Comparison of ENCODE assay signal across 8 cellular contexts in genomic region chr14:61178226-61179060, GRCh38.
DNase-seq lines count a peak whose midpoint lies in the region; ATAC-seq and TF ChIP-seq lines count a peak whose summit lies in the region.

No MANE protein-coding gene starts in this region.

- peaks cover 14% of the 10 kb centered on the region for H3K27me3 Mint-ChIP-seq in nephron (ENCODE audit: low read depth)

- no peaks in the 10 kb centered on the region for H3K36me3 Mint-ChIP-seq in nephron (ENCODE audit: low read depth)

- no peaks in the 10 kb centered on the region for H3K79me2 ChIP-seq in ACC112 (ENCODE audit: control insufficient read depth, insufficient read depth, low read length, unreplicated experiment)

- H3K4me1 Mint-ChIP-seq in nephron = peaks cover 37% of the 10 kb centered on the region

- TF ChIP-seq CTCF in astrocyte of the cerebellum (IDR thresholded peaks at IDR 0.05; ENCODE audit: low read depth, low read length, missing control alignments) (no peak), nephron (IDR thresholded peaks at IDR 0.05; ENCODE audit: unreplicated experiment in 3 of 3) (no peak)

- in situ Hi-C loops in astrocyte of the cerebellum (cut with HindIII; ENCODE audit: low sequenced_read_pairs) = no loop called here

- peak overlapping the region; percentile 41 for H3K4me3 ChIP-seq in ACC112 (ENCODE audit: low read depth, low read length)
- no peak overlapping the region for H3K4me3 ChIP-seq in Jurkat, Clone E6-1 (ENCODE audit: low read length)
- no peak overlapping the region for H3K4me3 ChIP-seq in astrocyte of the cerebellum (ENCODE audit: low read depth, low read length)

- H3K9me3 Mint-ChIP-seq in nephron = peaks cover 2% of the 10 kb centered on the region

- H3K27ac ChIP-seq in ACC112 (ENCODE audit: low read depth, low read length) = peak overlapping the region; percentile 98

- H3K36me3 ChIP-seq in ACC112 (ENCODE audit: insufficient read depth, low read length) = no peaks in the 10 kb centered on the region

- ATAC-seq in GM21515 (IDR thresholded peaks at IDR 0.05; ENCODE audit: unreplicated experiment) = no peak

- H3K4me1 ChIP-seq in ACC112 (ENCODE audit: control insufficient read depth, insufficient read depth, low read length, unreplicated experiment) = peaks cover 53% of the 10 kb centered on the region

- H3K27ac Mint-ChIP-seq in nephron = peak overlapping the region; percentile 37 to 60 (median 43)

- no peak overlapping the region for H3K4me3 Mint-ChIP-seq in nephron

- peak overlapping the region; percentile 12 for H2AFZ ChIP-seq in ACC112 (ENCODE audit: low read length, unreplicated experiment)

- peak; percentile 29 for DNase-seq in Jurkat, Clone E6-1 (ENCODE audit: low read depth, low spot score)
- DNase-seq in astrocyte of the cerebellum (ENCODE audit: low read depth) (peak; percentile 95), NCI-H748 (lab: John Stamatoyannopoulos, UW; ENCODE audit: unreplicated experiment) (no peak), iPS-NIHi11 (ENCODE audit: low spot score) (no peak), ecto neural progenitor cell (ENCODE audit: low spot score) (no peak)

- no peaks in the 10 kb centered on the region for H3K27me3 ChIP-seq in ACC112 (ENCODE audit: insufficient read depth, low read length)

Comparison
In these comparisons a context has a peak if more than half of its experiments do, and no peak if none do; other contexts are left out.
1. DNase-seq: peak in Jurkat, Clone E6-1 (single experiment) and astrocyte of the cerebellum (single experiment); none in NCI-H748 (single experiment), iPS-NIHi11 (single experiment) and ecto neural progenitor cell (single experiment).